Comparison of ENCODE assay signal across 8 cellular contexts in genomic region chr6:87322304-87323212, GRCh38. TPM values are rescaled to one million over a fixed set of nuclear protein-coding genes. Genes with fewer than 3 reads are reported as not detected.
DNase-seq lines count a peak whose midpoint lies in the region; ATAC-seq and TF ChIP-seq lines count a peak whose summit lies in the region.

Gene SMIM8 (plus strand): TSS chr6:87322588. CDS start chr6:87337032, 14,444 bp downstream.

- H3K9ac ChIP-seq in endocrine pancreas (ENCODE audit: control insufficient read depth, insufficient read depth, low read length), result peak within 1 kb of the TSS; percentile 98

- H3K27me3 ChIP-seq in endocrine pancreas (ENCODE audit: control insufficient read depth, insufficient read depth, low read length), result no peaks in the 10 kb centered on the region

- H3K4me3 ChIP-seq in endocrine pancreas (ENCODE audit: control insufficient read depth, insufficient read depth, low read length), result peak within 1 kb of the TSS; percentile 88

- peak; percentile 86 for DNase-seq in COLO668 (lab: John Stamatoyannopoulos, UW; ENCODE audit: unreplicated experiment)
- DNase-seq in NK-92 (lab: John Stamatoyannopoulos, UW; ENCODE audit: unreplicated experiment), result peak; percentile 18
- peak; percentile 69 to 72 for DNase-seq in activated CD8-positive, alpha-beta memory T cell treated with anti-CD3 and anti-CD28 coated beads for 4 hours (ENCODE audit: low read depth in 2 of 2)
- peak; percentile 84 to 92 for DNase-seq in mesothelial cell of epicardium (ENCODE audit: low spot score in 2 of 2, unreplicated experiment in 2 of 2)
- DNase-seq in stimulated activated CD8-positive, alpha-beta memory T cell treated with anti-CD3 and anti-CD28 coated beads, Interleukin-15, amount 100 ng/mL, for 24 hours (ENCODE audit: low read depth), result peak; percentile 70

- no peaks in the 10 kb centered on the region for H3K4me1 ChIP-seq in endocrine pancreas (ENCODE audit: control insufficient read depth, insufficient read depth, low read length)

- no peaks in the 10 kb centered on the region for H3K27me3 Mint-ChIP-seq in mesothelial cell of epicardium (ENCODE audit: low read depth)

- H3K27ac Mint-ChIP-seq in mesothelial cell of epicardium, result peak within 1 kb of the TSS; percentile 86

- peaks cover 12% of the 10 kb centered on the region for H3K36me3 Mint-ChIP-seq in mesothelial cell of epicardium

- peak; percentile 84 for TF ChIP-seq CTCF in mesothelial cell of epicardium (IDR thresholded peaks at IDR 0.05; ENCODE audit: unreplicated experiment)

- H3K9me3 Mint-ChIP-seq in mesothelial cell of epicardium, result peaks cover 7% of the 10 kb centered on the region

- H3K4me1 Mint-ChIP-seq in mesothelial cell of epicardium, result peaks cover 5% of the 10 kb centered on the region

- H3K36me3 ChIP-seq in endocrine pancreas (ENCODE audit: control insufficient read depth, insufficient read depth, low read length), result no peaks in the 10 kb centered on the region

- peak within 1 kb of the TSS; percentile 99 for H3K4me3 Mint-ChIP-seq in mesothelial cell of epicardium

- H3K9me3 ChIP-seq in endocrine pancreas (ENCODE audit: control insufficient read depth, low read length), result no peaks in the 10 kb centered on the region

- ATAC-seq in GM19438 (IDR thresholded peaks at IDR 0.05; ENCODE audit: low read depth, unreplicated experiment), result peak; percentile 100
- peak; percentile 99 for ATAC-seq in HG03565 (IDR thresholded peaks at IDR 0.05; ENCODE audit: unreplicated experiment)

RNA-seq across cellular contexts. Expression of gene SMIM8, which starts in this region (rescaled TPM):
- total RNA-seq in mesothelial cell of epicardium, result 23.7 to 26.7 TPM (median 24.4 TPM) in 3 replicates

Comparison
In these comparisons a context has a peak if more than half of its experiments do, and no peak if none do; other contexts are left out.
1. Peak in every context shown above with its lines: DNase-seq, ATAC-seq and H3K4me3 ChIP-seq.
2. DNase-seq: peak in every context shown above with its lines; median percentile 88 in mesothelial cell of epicardium; 86 in COLO668; 70 in activated CD8-positive, alpha-beta memory T cell treated with anti-CD3 and anti-CD28 coated beads for 4 hours; 70 in stimulated activated CD8-positive, alpha-beta memory T cell treated with anti-CD3 and anti-CD28 coated beads, Interleukin-15, amount 100 ng/mL, for 24 hours; 18 in NK-92.